ENCODE assay signal across 18 cellular contexts in the genomic region with DNA sequence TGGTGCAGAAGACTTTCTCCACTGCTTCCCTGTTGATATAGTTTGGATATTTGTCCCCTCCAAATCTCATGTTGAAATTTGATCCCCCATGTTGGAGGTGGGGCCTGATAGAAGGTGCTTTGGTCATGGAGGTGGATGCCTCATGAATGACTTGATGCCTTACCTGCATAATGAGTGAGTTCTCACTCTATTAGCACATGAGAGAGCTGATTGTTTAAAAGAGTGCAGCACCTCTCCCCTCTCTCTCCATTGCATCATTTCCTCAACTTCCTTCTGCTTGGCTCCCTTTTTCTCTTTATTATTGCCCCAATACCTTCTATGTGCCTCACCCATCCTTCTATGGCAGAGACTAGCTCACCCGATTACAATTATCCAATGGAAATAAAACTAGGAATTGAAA.
A peak's percentile ranks its signal among the peaks of the same experiment; 100 is the strongest.
DNase-seq lines count a peak whose midpoint lies in the region; ATAC-seq, FAIRE-seq and TF ChIP-seq lines count a peak whose summit lies in the region.
"Had no signal": no experiment of that assay in that cellular context is flagged by ENCODE, and none has a peak within 500 bp of the region (broad histone marks: within the 10 kb centered on the region; RNA-seq: fewer than 3 reads in every experiment).

No MANE protein-coding gene starts in this region.

- H3K18ac ChIP-seq in mesendoderm (ENCODE audit: low read length): no peak overlapping the region

- no peak overlapping the region for H4K8ac ChIP-seq in mesendoderm (ENCODE audit: low read depth, low read length)

- no peak overlapping the region for H3K4me2 ChIP-seq in mesendoderm (ENCODE audit: low read length)
- H3K4me2 ChIP-seq: A549 had no signal

- H3K4me3 ChIP-seq in HUES48 (ENCODE audit: low read depth, low read length) (no peak overlapping the region), bronchial epithelial cell (ENCODE audit: low read depth, low read length) (no peak overlapping the region), mesendoderm (ENCODE audit: low read length) (no peak overlapping the region)
- H3K4me3 ChIP-seq: A549 had no signal

- FAIRE-seq in bronchial epithelial cell (lab: Jason Lieb, UNC): no peak
- FAIRE-seq: A549, D721Med, G401.6, GM12891 had no signal

- H3K27me3 ChIP-seq in HUES48 (ENCODE audit: control insufficient read depth, insufficient read depth, low read length) (no peaks in the 10 kb centered on the region), bronchial epithelial cell (ENCODE audit: control insufficient read depth, insufficient read depth, low read length) (no peaks in the 10 kb centered on the region), mesendoderm (ENCODE audit: insufficient read depth, low read length, poor library complexity) (no peaks in the 10 kb centered on the region)

- no peak overlapping the region for H3K23ac ChIP-seq in mesendoderm (ENCODE audit: low read length)

- no peak overlapping the region for H2AK5ac ChIP-seq in mesendoderm (ENCODE audit: low read length)

- H3K9ac ChIP-seq in HUES48 (ENCODE audit: low read depth, low read length): no peak overlapping the region
- no peak overlapping the region for H3K9ac ChIP-seq in mesendoderm (ENCODE audit: low read length)

- DNase-seq in SKM-1 treated with dmso at 0.1 percent for 144 hours (lab: John Stamatoyannopoulos, UW; ENCODE audit: unreplicated experiment) (peak; percentile 14), SKM-1 (lab: John Stamatoyannopoulos, UW; ENCODE audit: unreplicated experiment) (no peak), bronchial epithelial cell (ENCODE audit: low read depth) (peak; percentile 1), mesendoderm (peak; percentile 81), HK-2 (ENCODE audit: unreplicated experiment) (no peak), SHP77 treated with DMSO at 0.1 percent for 48 hours (lab: John Stamatoyannopoulos, UW) (no peak)
- DNase-seq: AML-193; Caco-2; CD4-positive, alpha-beta T cell; HCEC 1CT had no signal

- peaks cover 21% of the 10 kb centered on the region for H3K4me1 ChIP-seq in HUES48 (ENCODE audit: control insufficient read depth, insufficient read depth, low read length)
- peaks cover 4% of the 10 kb centered on the region for H3K4me1 ChIP-seq in mesendoderm (ENCODE audit: control insufficient read depth, low read depth, low read length)
- H3K4me1 ChIP-seq: A549, Caco-2 had no signal

- no peak overlapping the region for H2BK15ac ChIP-seq in mesendoderm (replicated peaks; ENCODE audit: low read depth)

- H3K36me3 ChIP-seq in HUES48 (ENCODE audit: control insufficient read depth, insufficient read depth, low read length) (no peaks in the 10 kb centered on the region), bronchial epithelial cell (ENCODE audit: control insufficient read depth, insufficient read depth, low read length) (no peaks in the 10 kb centered on the region), mesendoderm (ENCODE audit: control insufficient read depth, insufficient read depth, low read length) (no peaks in the 10 kb centered on the region)

- no peak for ATAC-seq in GM18520 (IDR thresholded peaks at IDR 0.05; ENCODE audit: unreplicated experiment)
- ATAC-seq: A549 had no signal

- H3K56ac ChIP-seq in mesendoderm (ENCODE audit: low read length): no peak overlapping the region

- no peak overlapping the region for H3K4ac ChIP-seq in mesendoderm (ENCODE audit: low read depth, low read length)

- no peak overlapping the region for H2BK5ac ChIP-seq in mesendoderm (ENCODE audit: low read length)

- peak overlapping the region; percentile 50 for H3K27ac ChIP-seq in HUES48 (ENCODE audit: low read depth, low read length)
- H3K27ac ChIP-seq in mesendoderm (ENCODE audit: low read depth, low read length): no peak overlapping the region
- H3K27ac ChIP-seq: 22Rv1, A549, C4-2B had no signal

- no CpG with 5 or more reads among the region's 1 CpG for WGBS in mesendoderm (ENCODE audit: extremely low coverage, insufficient coverage, low lambda C conversion rate)

- TF ChIP-seq CTCF in bronchial epithelial cell (IDR thresholded peaks at IDR 0.05; ENCODE audit: insufficient read depth, low read length, severe bottlenecking): no peak

- H2BK120ac ChIP-seq in mesendoderm (ENCODE audit: low read depth, low read length): no peak overlapping the region

- H3K79me2 ChIP-seq in mesendoderm (ENCODE audit: control insufficient read depth, insufficient read depth, low read length): no peaks in the 10 kb centered on the region

- no peak overlapping the region for H4K5ac ChIP-seq in mesendoderm (ENCODE audit: low read length)

- no peaks in the 10 kb centered on the region for H3K9me3 ChIP-seq in HUES48 (ENCODE audit: control insufficient read depth, insufficient read depth, low read length)
- H3K9me3 ChIP-seq: A549, Caco-2 had no signal

- no peaks in the 10 kb centered on the region for H3K79me1 ChIP-seq in mesendoderm (ENCODE audit: low read length)

Comparison
In these comparisons a context has a peak if more than half of its experiments do, and no peak if none do; other contexts are left out.
1. DNase-seq: peak in SKM-1 treated with dmso at 0.1 percent for 144 hours (single experiment), bronchial epithelial cell (single experiment) and mesendoderm (single experiment); none in SKM-1 (single experiment), HK-2 (single experiment) and SHP77 treated with DMSO at 0.1 percent for 48 hours (single experiment).